7 cellular contexts compared by ENCODE assay signal in genomic region chr5:52788505-52788821, GRCh38. TPM values are rescaled to one million over a fixed set of nuclear protein-coding genes. Genes with fewer than 3 reads are reported as not detected.
A peak's percentile ranks its signal among the peaks of the same experiment; 100 is the strongest.
DNase-seq lines count a peak whose midpoint lies in the region; ATAC-seq and TF ChIP-seq lines count a peak whose summit lies in the region.

No MANE protein-coding gene starts in this region.

- peak overlapping the region; percentile 68; the same call in 1 of the 2 replicates for H3K9ac ChIP-seq in iPS-20b (ENCODE audit: low read depth, low read length)

- DNase-seq in HFFc6 (no peak), DMS114 treated with DMSO at 0.1 percent for 48 hours (lab: John Stamatoyannopoulos, UW; ENCODE audit: unreplicated experiment) (no peak), Kasumi-1 (lab: John Stamatoyannopoulos, UW) (no peak)
- no peak for DNase-seq in activated naive CD8-positive, alpha-beta T cell treated with anti-CD3 and anti-CD28 coated beads for 36 hours
- DNase-seq in stimulated activated CD4-positive, alpha-beta T cell treated with anti-CD3 and anti-CD28 coated beads, Interleukin-4, amount 100 ng/mL, for 4 hours: no peak

- no peaks in the 10 kb centered on the region for H3K9me3 ChIP-seq in iPS-20b (ENCODE audit: insufficient read depth, low read depth, low read length)

- H3K27ac ChIP-seq in iPS-20b (ENCODE audit: low read length): no peak overlapping the region

- peak overlapping the region; percentile 83 for H3K4me3 ChIP-seq in iPS-20b (ENCODE audit: low read length)

- no peaks in the 10 kb centered on the region for H3K36me3 ChIP-seq in iPS-20b (ENCODE audit: insufficient read depth, low read depth, low read length)

- H3K9me3 Mint-ChIP-seq in HFFc6: no peaks in the 10 kb centered on the region
- H3K9me3 Mint-ChIP-seq in activated naive CD8-positive, alpha-beta T cell treated with anti-CD3 and anti-CD28 coated beads for 36 hours: no peaks in the 10 kb centered on the region
- no peaks in the 10 kb centered on the region for H3K9me3 Mint-ChIP-seq in stimulated activated memory B cell treated with anti-CD40 and anti-IgM and Interleukin-4, amounts not matched to agents 10 μg/mL and 1 μg/mL and 100 μg/mL, for 72 hours

- peak overlapping the region; percentile 98 for H3K4me3 Mint-ChIP-seq in HFFc6
- H3K4me3 Mint-ChIP-seq in activated naive CD8-positive, alpha-beta T cell treated with anti-CD3 and anti-CD28 coated beads for 36 hours: peak overlapping the region; percentile 89
- peak overlapping the region; percentile 84 for H3K4me3 Mint-ChIP-seq in stimulated activated memory B cell treated with anti-CD40 and anti-IgM and Interleukin-4, amounts not matched to agents 10 μg/mL and 1 μg/mL and 100 μg/mL, for 72 hours

- peak; percentile 3; the same call in 1 of the 2 replicates for TF ChIP-seq CTCF in HFFc6 (IDR thresholded peaks at IDR 0.05)

- H3K4me1 Mint-ChIP-seq in HFFc6 (ENCODE audit: low read depth): peaks cover 71% of the 10 kb centered on the region
- H3K4me1 Mint-ChIP-seq in activated naive CD8-positive, alpha-beta T cell treated with anti-CD3 and anti-CD28 coated beads for 36 hours: peaks cover 44% of the 10 kb centered on the region
- H3K4me1 Mint-ChIP-seq in stimulated activated memory B cell treated with anti-CD40 and anti-IgM and Interleukin-4, amounts not matched to agents 10 μg/mL and 1 μg/mL and 100 μg/mL, for 72 hours: peaks cover 20% of the 10 kb centered on the region

- no peaks in the 10 kb centered on the region; the same call in 1 of the 2 replicates for H3K27me3 Mint-ChIP-seq in HFFc6 (ENCODE audit: insufficient read depth)
- no peaks in the 10 kb centered on the region for H3K27me3 Mint-ChIP-seq in activated naive CD8-positive, alpha-beta T cell treated with anti-CD3 and anti-CD28 coated beads for 36 hours
- H3K27me3 Mint-ChIP-seq in stimulated activated memory B cell treated with anti-CD40 and anti-IgM and Interleukin-4, amounts not matched to agents 10 μg/mL and 1 μg/mL and 100 μg/mL, for 72 hours: peaks cover 40% of the 10 kb centered on the region

- H3K4me1 ChIP-seq in iPS-20b (ENCODE audit: insufficient read depth, low read length): peaks cover 11% of the 10 kb centered on the region; the same call in 1 of the 2 replicates

- ATAC-seq in stimulated activated memory B cell treated with anti-CD40 and anti-IgM and Interleukin-4, amounts not matched to agents 10 μg/mL and 1 μg/mL and 100 μg/mL, for 72 hours: no peak

- peaks cover 29% of the 10 kb centered on the region for H3K27me3 ChIP-seq in iPS-20b (ENCODE audit: insufficient read depth, low read length)

- H3K36me3 Mint-ChIP-seq in HFFc6 (ENCODE audit: low read depth): peaks cover 23% of the 10 kb centered on the region
- H3K36me3 Mint-ChIP-seq in activated naive CD8-positive, alpha-beta T cell treated with anti-CD3 and anti-CD28 coated beads for 36 hours: peaks cover 21% of the 10 kb centered on the region
- no peaks in the 10 kb centered on the region for H3K36me3 Mint-ChIP-seq in stimulated activated memory B cell treated with anti-CD40 and anti-IgM and Interleukin-4, amounts not matched to agents 10 μg/mL and 1 μg/mL and 100 μg/mL, for 72 hours

- H3K27ac Mint-ChIP-seq in HFFc6: peak overlapping the region; percentile 91
- H3K27ac Mint-ChIP-seq in activated naive CD8-positive, alpha-beta T cell treated with anti-CD3 and anti-CD28 coated beads for 36 hours: peak overlapping the region; percentile 68
- no peak overlapping the region for H3K27ac Mint-ChIP-seq in stimulated activated memory B cell treated with anti-CD40 and anti-IgM and Interleukin-4, amounts not matched to agents 10 μg/mL and 1 μg/mL and 100 μg/mL, for 72 hours

RNA-seq across cellular contexts. Expression of gene ITGA1, which starts 0.7 kb away (rescaled TPM):
- 100 to 1,000 TPM in 1 of 6 experiments, 10 to 100 TPM in 5; 46.9 to 101 (median 83.9) TPM for total RNA-seq in HFFc6 (2021; fragmentation: NEBNext Ultra II Directional; extraction: Animal tissue kit (Norgen Biotek cat#: 25700))
- total RNA-seq in activated naive CD8-positive, alpha-beta T cell treated with anti-CD3 and anti-CD28 coated beads for 36 hours: 1 to 10 TPM; 6.9 to 9.9 TPM

RNA-seq across cellular contexts. Expression of gene PELO, which starts 0.7 kb away (rescaled TPM):
- total RNA-seq in HFFc6 (2021; fragmentation: NEBNext Ultra II Directional; extraction: Animal tissue kit (Norgen Biotek cat#: 25700)): 10 to 100 TPM; 52.6 to 77.2 (median 72.8) TPM
- 10 to 100 TPM; 24.8 TPM for total RNA-seq in activated naive CD8-positive, alpha-beta T cell treated with anti-CD3 and anti-CD28 coated beads for 36 hours

Comparison
In these comparisons a context has a peak if more than half of its experiments do, and no peak if none do; other contexts are left out.
1. RNA of gene ITGA1, which starts 0.7 kb away (total RNA-seq): 46.9 to 101 TPM in HFFc6; 6.9 to 9.9 TPM in activated naive CD8-positive, alpha-beta T cell treated with anti-CD3 and anti-CD28 coated beads for 36 hours; every median in the first group is over 4 times any median in the second.
2. Peak in every context shown above with its lines, with median percentiles within 50 percentile points of each other: H3K4me3 Mint-ChIP-seq.